1 cellular context compared by ENCODE assay signal in the genomic region with DNA sequence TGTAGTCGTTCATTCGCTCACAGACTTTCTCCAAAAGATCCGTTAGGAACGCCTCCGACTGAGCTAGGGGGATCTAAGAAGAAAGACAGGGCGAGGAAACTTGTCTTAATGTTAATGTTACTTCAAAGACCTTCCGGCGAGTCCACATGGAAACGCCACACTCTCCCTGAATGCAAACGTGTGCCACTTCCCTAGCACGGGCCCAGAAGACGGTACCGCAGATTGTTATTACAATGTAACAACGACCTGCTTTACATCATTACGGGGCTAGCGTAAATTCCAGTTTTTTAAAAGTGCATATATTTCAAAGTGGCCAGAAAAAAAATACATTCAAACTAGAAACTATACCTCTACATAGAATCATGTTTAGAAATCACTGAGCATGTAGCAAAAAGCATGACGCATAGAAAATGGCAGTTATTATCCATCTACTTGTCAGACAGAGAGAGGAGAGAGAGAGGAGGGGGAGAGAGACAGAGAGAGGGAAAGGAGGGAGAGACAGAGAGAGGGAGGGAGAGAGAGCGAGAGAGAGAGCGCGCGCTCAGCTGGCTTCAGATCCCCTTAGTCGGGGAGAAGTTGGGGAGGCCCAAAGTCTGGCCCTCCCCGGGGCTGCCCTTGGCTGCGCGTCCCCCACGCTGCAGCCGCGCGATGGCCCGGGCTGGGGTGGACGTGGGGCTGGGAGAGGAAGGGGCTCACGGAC.
TF ChIP-seq lines count a peak whose summit lies in the region.

No MANE protein-coding gene starts in this region.

TF ChIP-seq in HepG2, 621 proteins besides CTCF, POLR2A, EP300 and RAD21:
- TF ChIP-seq TRIM24 (CRISPR knock-in tag; IDR thresholded peaks at IDR 0.05) (no peak), ZBTB7B (CRISPR knock-in tag; IDR thresholded peaks at IDR 0.05) (no peak), ZSCAN9 (CRISPR knock-in tag; IDR thresholded peaks at IDR 0.05; ENCODE audit: borderline replicate concordance) (no peak), ZNF260 (CRISPR knock-in tag; IDR thresholded peaks at IDR 0.05; ENCODE audit: borderline replicate concordance, low read depth) (no peak), AHR (CRISPR knock-in tag; IDR thresholded peaks at IDR 0.05) (no peak), NFKBIZ (CRISPR knock-in tag; IDR thresholded peaks at IDR 0.05) (no peak), RFX1 (IDR thresholded peaks at IDR 0.05) (no peak), ZNF556 (CRISPR knock-in tag; IDR thresholded peaks at IDR 0.05; ENCODE audit: borderline replicate concordance) (no peak), CBX1 (IDR thresholded peaks at IDR 0.05; ENCODE audit: low read depth) (no peak)
- TF ChIP-seq, protein P1, sequence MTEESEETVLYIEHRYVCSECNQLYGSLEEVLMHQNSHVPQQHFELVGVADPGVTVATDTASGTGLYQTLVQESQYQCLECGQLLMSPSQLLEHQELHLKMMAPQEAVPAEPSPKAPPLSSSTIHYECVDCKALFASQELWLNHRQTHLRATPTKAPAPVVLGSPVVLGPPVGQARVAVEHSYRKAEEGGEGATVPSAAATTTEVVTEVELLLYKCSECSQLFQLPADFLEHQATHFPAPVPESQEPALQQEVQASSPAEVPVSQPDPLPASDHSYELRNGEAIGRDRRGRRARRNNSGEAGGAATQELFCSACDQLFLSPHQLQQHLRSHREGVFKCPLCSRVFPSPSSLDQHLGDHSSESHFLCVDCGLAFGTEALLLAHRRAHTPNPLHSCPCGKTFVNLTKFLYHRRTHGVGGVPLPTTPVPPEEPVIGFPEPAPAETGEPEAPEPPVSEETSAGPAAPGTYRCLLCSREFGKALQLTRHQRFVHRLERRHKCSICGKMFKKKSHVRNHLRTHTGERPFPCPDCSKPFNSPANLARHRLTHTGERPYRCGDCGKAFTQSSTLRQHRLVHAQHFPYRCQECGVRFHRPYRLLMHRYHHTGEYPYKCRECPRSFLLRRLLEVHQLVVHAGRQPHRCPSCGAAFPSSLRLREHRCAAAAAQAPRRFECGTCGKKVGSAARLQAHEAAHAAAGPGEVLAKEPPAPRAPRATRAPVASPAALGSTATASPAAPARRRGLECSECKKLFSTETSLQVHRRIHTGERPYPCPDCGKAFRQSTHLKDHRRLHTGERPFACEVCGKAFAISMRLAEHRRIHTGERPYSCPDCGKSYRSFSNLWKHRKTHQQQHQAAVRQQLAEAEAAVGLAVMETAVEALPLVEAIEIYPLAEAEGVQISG (CRISPR knock-in tag; IDR thresholded peaks at IDR 0.05) = no peak
- TF ChIP-seq, protein P2, sequence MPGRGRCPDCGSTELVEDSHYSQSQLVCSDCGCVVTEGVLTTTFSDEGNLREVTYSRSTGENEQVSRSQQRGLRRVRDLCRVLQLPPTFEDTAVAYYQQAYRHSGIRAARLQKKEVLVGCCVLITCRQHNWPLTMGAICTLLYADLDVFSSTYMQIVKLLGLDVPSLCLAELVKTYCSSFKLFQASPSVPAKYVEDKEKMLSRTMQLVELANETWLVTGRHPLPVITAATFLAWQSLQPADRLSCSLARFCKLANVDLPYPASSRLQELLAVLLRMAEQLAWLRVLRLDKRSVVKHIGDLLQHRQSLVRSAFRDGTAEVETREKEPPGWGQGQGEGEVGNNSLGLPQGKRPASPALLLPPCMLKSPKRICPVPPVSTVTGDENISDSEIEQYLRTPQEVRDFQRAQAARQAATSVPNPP (CRISPR knock-in tag; IDR thresholded peaks at IDR 0.05) = no peak
- TF ChIP-seq, protein P3, sequence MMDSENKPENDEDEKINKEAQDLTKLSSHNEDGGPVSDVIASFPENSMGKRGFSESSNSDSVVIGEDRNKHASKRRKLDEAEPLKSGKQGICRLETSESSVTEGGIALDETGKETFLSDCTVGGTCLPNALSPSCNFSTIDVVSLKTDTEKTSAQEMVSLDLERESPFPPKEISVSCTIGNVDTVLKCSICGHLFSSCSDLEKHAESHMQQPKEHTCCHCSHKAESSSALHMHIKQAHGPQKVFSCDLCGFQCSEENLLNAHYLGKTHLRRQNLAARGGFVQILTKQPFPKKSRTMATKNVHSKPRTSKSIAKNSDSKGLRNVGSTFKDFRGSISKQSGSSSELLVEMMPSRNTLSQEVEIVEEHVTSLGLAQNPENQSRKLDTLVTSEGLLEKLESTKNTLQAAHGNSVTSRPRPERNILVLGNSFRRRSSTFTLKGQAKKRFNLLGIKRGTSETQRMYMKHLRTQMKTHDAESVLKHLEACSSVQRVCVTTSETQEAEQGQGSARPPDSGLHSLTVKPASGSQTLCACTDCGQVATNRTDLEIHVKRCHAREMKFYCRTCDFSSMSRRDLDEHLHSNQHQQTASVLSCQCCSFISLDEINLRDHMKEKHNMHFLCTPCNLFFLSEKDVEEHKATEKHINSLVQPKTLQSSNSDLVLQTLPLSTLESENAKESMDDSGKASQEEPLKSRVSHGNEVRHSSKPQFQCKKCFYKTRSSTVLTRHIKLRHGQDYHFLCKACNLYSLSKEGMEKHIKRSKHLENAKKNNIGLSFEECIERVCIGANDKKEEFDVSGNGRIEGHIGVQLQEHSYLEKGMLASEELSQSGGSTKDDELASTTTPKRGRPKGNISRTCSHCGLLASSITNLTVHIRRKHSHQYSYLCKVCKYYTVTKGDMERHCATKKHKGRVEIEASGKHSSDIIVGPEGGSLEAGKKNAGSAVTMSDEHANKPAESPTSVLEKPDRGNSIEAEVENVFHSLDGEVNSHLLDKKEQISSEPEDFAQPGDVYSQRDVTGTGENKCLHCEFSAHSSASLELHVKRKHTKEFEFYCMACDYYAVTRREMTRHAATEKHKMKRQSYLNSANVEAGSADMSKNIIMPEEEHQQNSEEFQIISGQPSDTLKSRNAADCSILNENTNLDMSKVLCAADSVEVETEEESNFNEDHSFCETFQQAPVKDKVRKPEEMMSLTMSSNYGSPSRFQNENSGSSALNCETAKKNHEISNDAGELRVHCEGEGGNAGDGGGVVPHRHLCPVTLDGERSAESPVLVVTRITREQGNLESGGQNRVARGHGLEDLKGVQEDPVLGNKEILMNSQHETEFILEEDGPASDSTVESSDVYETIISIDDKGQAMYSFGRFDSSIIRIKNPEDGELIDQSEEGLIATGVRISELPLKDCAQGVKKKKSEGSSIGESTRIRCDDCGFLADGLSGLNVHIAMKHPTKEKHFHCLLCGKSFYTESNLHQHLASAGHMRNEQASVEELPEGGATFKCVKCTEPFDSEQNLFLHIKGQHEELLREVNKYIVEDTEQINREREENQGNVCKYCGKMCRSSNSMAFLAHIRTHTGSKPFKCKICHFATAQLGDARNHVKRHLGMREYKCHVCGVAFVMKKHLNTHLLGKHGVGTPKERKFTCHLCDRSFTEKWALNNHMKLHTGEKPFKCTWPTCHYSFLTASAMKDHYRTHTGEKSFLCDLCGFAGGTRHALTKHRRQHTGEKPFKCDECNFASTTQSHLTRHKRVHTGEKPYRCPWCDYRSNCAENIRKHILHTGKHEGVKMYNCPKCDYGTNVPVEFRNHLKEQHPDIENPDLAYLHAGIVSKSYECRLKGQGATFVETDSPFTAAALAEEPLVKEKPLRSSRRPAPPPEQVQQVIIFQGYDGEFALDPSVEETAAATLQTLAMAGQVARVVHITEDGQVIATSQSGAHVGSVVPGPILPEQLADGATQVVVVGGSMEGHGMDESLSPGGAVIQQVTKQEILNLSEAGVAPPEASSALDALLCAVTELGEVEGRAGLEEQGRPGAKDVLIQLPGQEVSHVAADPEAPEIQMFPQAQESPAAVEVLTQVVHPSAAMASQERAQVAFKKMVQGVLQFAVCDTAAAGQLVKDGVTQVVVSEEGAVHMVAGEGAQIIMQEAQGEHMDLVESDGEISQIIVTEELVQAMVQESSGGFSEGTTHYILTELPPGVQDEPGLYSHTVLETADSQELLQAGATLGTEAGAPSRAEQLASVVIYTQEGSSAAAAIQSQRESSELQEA (CRISPR knock-in tag; IDR thresholded peaks at IDR 0.05; ENCODE audit: not compliant biosample characterization) = no peak
- TF ChIP-seq, protein P4, sequence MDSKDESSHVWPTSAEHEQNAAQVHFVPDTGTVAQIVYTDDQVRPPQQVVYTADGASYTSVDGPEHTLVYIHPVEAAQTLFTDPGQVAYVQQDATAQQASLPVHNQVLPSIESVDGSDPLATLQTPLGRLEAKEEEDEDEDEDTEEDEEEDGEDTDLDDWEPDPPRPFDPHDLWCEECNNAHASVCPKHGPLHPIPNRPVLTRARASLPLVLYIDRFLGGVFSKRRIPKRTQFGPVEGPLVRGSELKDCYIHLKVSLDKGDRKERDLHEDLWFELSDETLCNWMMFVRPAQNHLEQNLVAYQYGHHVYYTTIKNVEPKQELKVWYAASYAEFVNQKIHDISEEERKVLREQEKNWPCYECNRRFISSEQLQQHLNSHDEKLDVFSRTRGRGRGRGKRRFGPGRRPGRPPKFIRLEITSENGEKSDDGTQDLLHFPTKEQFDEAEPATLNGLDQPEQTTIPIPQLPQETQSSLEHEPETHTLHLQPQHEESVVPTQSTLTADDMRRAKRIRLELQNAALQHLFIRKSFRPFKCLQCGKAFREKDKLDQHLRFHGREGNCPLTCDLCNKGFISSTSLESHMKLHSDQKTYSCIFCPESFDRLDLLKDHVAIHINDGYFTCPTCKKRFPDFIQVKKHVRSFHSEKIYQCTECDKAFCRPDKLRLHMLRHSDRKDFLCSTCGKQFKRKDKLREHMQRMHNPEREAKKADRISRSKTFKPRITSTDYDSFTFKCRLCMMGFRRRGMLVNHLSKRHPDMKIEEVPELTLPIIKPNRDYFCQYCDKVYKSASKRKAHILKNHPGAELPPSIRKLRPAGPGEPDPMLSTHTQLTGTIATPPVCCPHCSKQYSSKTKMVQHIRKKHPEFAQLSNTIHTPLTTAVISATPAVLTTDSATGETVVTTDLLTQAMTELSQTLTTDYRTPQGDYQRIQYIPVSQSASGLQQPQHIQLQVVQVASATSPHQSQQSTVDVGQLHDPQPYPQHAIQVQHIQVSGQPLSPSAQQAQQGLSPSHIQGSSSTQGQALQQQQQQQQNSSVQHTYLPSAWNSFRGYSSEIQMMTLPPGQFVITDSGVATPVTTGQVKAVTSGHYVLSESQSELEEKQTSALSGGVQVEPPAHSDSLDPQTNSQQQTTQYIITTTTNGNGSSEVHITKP (CRISPR knock-in tag; IDR thresholded peaks at IDR 0.05; ENCODE audit: low read depth) = no peak
- TF ChIP-seq, protein P5, sequence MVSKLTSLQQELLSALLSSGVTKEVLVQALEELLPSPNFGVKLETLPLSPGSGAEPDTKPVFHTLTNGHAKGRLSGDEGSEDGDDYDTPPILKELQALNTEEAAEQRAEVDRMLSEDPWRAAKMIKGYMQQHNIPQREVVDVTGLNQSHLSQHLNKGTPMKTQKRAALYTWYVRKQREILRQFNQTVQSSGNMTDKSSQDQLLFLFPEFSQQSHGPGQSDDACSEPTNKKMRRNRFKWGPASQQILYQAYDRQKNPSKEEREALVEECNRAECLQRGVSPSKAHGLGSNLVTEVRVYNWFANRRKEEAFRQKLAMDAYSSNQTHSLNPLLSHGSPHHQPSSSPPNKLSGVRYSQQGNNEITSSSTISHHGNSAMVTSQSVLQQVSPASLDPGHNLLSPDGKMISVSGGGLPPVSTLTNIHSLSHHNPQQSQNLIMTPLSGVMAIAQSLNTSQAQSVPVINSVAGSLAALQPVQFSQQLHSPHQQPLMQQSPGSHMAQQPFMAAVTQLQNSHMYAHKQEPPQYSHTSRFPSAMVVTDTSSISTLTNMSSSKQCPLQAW (CRISPR knock-in tag; IDR thresholded peaks at IDR 0.05) = no peak
